ENCODE assay signal across 12 cellular contexts in genomic region chr5:119418782-119419101, GRCh38. TPM values are rescaled to one million over a fixed set of nuclear protein-coding genes. Genes with fewer than 3 reads are reported as not detected.
DNase-seq lines count a peak whose midpoint lies in the region; ATAC-seq and TF ChIP-seq lines count a peak whose summit lies in the region.
"Had no signal": no experiment of that assay in that cellular context is flagged by ENCODE, and none has a peak within 500 bp of the region (broad histone marks: within the 10 kb centered on the region; RNA-seq: fewer than 3 reads in every experiment).

No MANE protein-coding gene starts in this region.

- H3K27ac ChIP-seq in GM23338 (ENCODE audit: low read depth): no peak overlapping the region
- H3K27ac ChIP-seq in osteoblast (ENCODE audit: low read depth, low read length): no peak overlapping the region
- no peak overlapping the region for H3K27ac ChIP-seq in CD8-positive, alpha-beta memory T cell (ENCODE audit: low read depth, low read length)
- no peak overlapping the region for H3K27ac ChIP-seq in uterus

- no peak overlapping the region for H3K4me3 ChIP-seq in GM23338
- no peak overlapping the region for H3K4me3 ChIP-seq in osteoblast (ENCODE audit: insufficient read depth, low read length)
- H3K4me3 ChIP-seq in CD8-positive, alpha-beta memory T cell (ENCODE audit: low read length): no peak overlapping the region
- H3K4me3 ChIP-seq in uterus: no peak overlapping the region

- no peak overlapping the region; the same call in 1 of the 2 replicates for H3K27ac Mint-ChIP-seq in GM23338
- peak overlapping the region; percentile 49 to 90 (median 62) for H3K27ac Mint-ChIP-seq in IgD-negative memory B cell
- H3K27ac Mint-ChIP-seq in CD8-positive, alpha-beta memory T cell: no peak overlapping the region
- H3K27ac Mint-ChIP-seq: activated T-cell treated with anti-CD3 and anti-CD28 coated beads, Interleukin-2, amount 50 U/mL, for 72 hours had no signal

- H3K4me2 ChIP-seq in GM23338 (no peak overlapping the region), osteoblast (ENCODE audit: insufficient read depth, low read length) (peak overlapping the region; percentile 59)

- peaks cover 15% of the 10 kb centered on the region for H3K4me1 Mint-ChIP-seq in GM23338
- H3K4me1 Mint-ChIP-seq in IgD-negative memory B cell: peaks cover 45 to 52% (median 45%) of the 10 kb centered on the region in 3 donors
- peaks cover 7 to 10% (median 8%) of the 10 kb centered on the region in 3 donors for H3K4me1 Mint-ChIP-seq in CD8-positive, alpha-beta memory T cell

- ATAC-seq in GM18867 (IDR thresholded peaks at IDR 0.05; ENCODE audit: unreplicated experiment) (peak; percentile 68), GM23338 (peak; percentile 51)
- ATAC-seq: activated T-cell treated with anti-CD3 and anti-CD28 coated beads, Interleukin-2, amount 50 U/mL, for 72 hours had no signal

- H3K9me3 ChIP-seq in osteoblast (ENCODE audit: low read depth, low read length): no peaks in the 10 kb centered on the region
- H3K9me3 ChIP-seq in CD8-positive, alpha-beta memory T cell (ENCODE audit: low read length): no peaks in the 10 kb centered on the region
- no peaks in the 10 kb centered on the region for H3K9me3 ChIP-seq in uterus

- H3K4me3 Mint-ChIP-seq in GM23338 (no peak overlapping the region), IgD-negative memory B cell (peak overlapping the region in 3 of 4 donors; percentile 6 to 82 (median 71))
- H3K4me3 Mint-ChIP-seq in CD8-positive, alpha-beta memory T cell: no peak overlapping the region
- H3K4me3 Mint-ChIP-seq: activated T-cell treated with anti-CD3 and anti-CD28 coated beads, Interleukin-2, amount 50 U/mL, for 72 hours had no signal

- H3K27me3 ChIP-seq in GM23338 (ENCODE audit: insufficient read depth) (no peaks in the 10 kb centered on the region), osteoblast (ENCODE audit: insufficient read depth, low read length) (no peaks in the 10 kb centered on the region), uterus (no peaks in the 10 kb centered on the region)
- H3K27me3 ChIP-seq in CD8-positive, alpha-beta memory T cell (ENCODE audit: insufficient read depth, low read length, poor library complexity, severe bottlenecking): no peaks in the 10 kb centered on the region

- TF ChIP-seq CTCF in GM23338 (conservative IDR thresholded peaks at IDR 0.05; ENCODE audit: low read depth in 2 of 2): no peak
- TF ChIP-seq CTCF in osteoblast (IDR thresholded peaks at IDR 0.05; ENCODE audit: extremely low read depth, low read depth, low read length): no peak
- no peak for TF ChIP-seq CTCF in uterus (IDR thresholded peaks at IDR 0.05)

- H3K9me3 Mint-ChIP-seq in GM23338 (no peaks in the 10 kb centered on the region), IgD-negative memory B cell (peaks cover 0 to 3% (median 0%) of the 10 kb centered on the region in 3 donors)
- no peaks in the 10 kb centered on the region for H3K9me3 Mint-ChIP-seq in CD8-positive, alpha-beta memory T cell
- H3K9me3 Mint-ChIP-seq: activated T-cell treated with anti-CD3 and anti-CD28 coated beads, Interleukin-2, amount 50 U/mL, for 72 hours had no signal

- CTCF ChIA-PET in CD8-positive, alpha-beta memory T cell (lab: Charles Lee): interaction anchor here (1.3 to 1.4 kb wide), 2 partner anchors 16 to 431 kb away, joined by 5 read pairs; partner anchors contain the start of gene DTWD2

- no peak for TF ChIP-seq POLR2A in uterus (IDR thresholded peaks at IDR 0.05)

- H2AFZ ChIP-seq in GM23338 (0 out of 2 replicates have a peak overlapping the region, but pooled peaks have one; percentile 4), osteoblast (ENCODE audit: low read length) (no peak overlapping the region)

- no peaks in the 10 kb centered on the region for H3K36me3 ChIP-seq in GM23338 (ENCODE audit: insufficient read depth)
- no peaks in the 10 kb centered on the region for H3K36me3 ChIP-seq in osteoblast (ENCODE audit: insufficient read depth, low read length)
- H3K36me3 ChIP-seq in CD8-positive, alpha-beta memory T cell (ENCODE audit: insufficient read depth, low read length): no peaks in the 10 kb centered on the region
- no peaks in the 10 kb centered on the region for H3K36me3 ChIP-seq in uterus

- peaks cover 5% of the 10 kb centered on the region; the same call in 1 of the 2 replicates for H3K9me2 ChIP-seq in GM23338 (ENCODE audit: insufficient read depth)

- intact Hi-C loops in uterus (cut with DNase I; ENCODE audit: low total_unique reads): loop anchor here (10.0 kb wide), 1 partner anchor 434 kb away; the partner anchor contains the start of gene DTWD2

- H4K20me1 ChIP-seq in GM23338 (replicated peaks; ENCODE audit: insufficient read depth): no peaks in the 10 kb centered on the region
- no peaks in the 10 kb centered on the region for H4K20me1 ChIP-seq in osteoblast (ENCODE audit: insufficient read depth, low read length)

- H3K36me3 Mint-ChIP-seq in GM23338 (ENCODE audit: low read depth) (no peaks in the 10 kb centered on the region), IgD-negative memory B cell (peaks cover 2% of the 10 kb centered on the region)
- H3K36me3 Mint-ChIP-seq in CD8-positive, alpha-beta memory T cell: no peaks in the 10 kb centered on the region

- no peaks in the 10 kb centered on the region for H3K27me3 Mint-ChIP-seq in GM23338 (ENCODE audit: insufficient read depth, low read depth, poor library complexity)
- H3K27me3 Mint-ChIP-seq in IgD-negative memory B cell: no peaks in the 10 kb centered on the region
- H3K27me3 Mint-ChIP-seq in CD8-positive, alpha-beta memory T cell: peaks cover 2 to 4% of the 10 kb centered on the region in 2 donors

- H3K4me1 ChIP-seq in GM23338 (ENCODE audit: insufficient read depth) (0 out of 2 replicates have a peak, but pooled peaks cover 8% of the 10 kb centered on the region), osteoblast (ENCODE audit: insufficient read depth, low read length) (peaks cover 12% of the 10 kb centered on the region), uterus (no peaks in the 10 kb centered on the region)
- peaks cover 5% of the 10 kb centered on the region for H3K4me1 ChIP-seq in CD8-positive, alpha-beta memory T cell (ENCODE audit: insufficient read depth, low read length)

- no peaks in the 10 kb centered on the region for H3F3A ChIP-seq in GM23338 (replicated peaks; ENCODE audit: low read depth)

- POLR2A ChIA-PET in CD8-positive, alpha-beta memory T cell (lab: Charles Lee): no interaction called here

- peak; percentile 24 for DNase-seq in GM23338 (ENCODE audit: low spot score)
- DNase-seq in osteoblast (ENCODE audit: insufficient read length, low spot score, missing footprints): no peak
- no peak for DNase-seq in mesenteric fat pad (ENCODE audit: low spot score)
- no peak for DNase-seq in CD8-positive, alpha-beta memory T cell
- DNase-seq in T-helper 2 cell: no peak
- DNase-seq in uterus: no peak
- DNase-seq: activated T-cell treated with anti-CD3 and anti-CD28 coated beads, Interleukin-2, amount 50 U/mL, for 72 hours; left ventricle myocardium superior; SHP77; stimulated activated CD4-positive, alpha-beta T cell treated with anti-CD3 and anti-CD28 coated beads, Interleukin-4, amount 100 ng/mL, for 1 hour had no signal

- H3K79me2 ChIP-seq in GM23338 (replicated peaks; ENCODE audit: insufficient read depth): no peaks in the 10 kb centered on the region
- no peaks in the 10 kb centered on the region for H3K79me2 ChIP-seq in osteoblast (ENCODE audit: insufficient read depth, low read length)

TF ChIP-seq in GM23338, 12 proteins besides CTCF, POLR2A, EP300 and RAD21 (continues in another document):
- TF ChIP-seq ZNF114 (CRISPR knock-in tag; IDR thresholded peaks at IDR 0.05): no peak
- TF ChIP-seq, protein P1, sequence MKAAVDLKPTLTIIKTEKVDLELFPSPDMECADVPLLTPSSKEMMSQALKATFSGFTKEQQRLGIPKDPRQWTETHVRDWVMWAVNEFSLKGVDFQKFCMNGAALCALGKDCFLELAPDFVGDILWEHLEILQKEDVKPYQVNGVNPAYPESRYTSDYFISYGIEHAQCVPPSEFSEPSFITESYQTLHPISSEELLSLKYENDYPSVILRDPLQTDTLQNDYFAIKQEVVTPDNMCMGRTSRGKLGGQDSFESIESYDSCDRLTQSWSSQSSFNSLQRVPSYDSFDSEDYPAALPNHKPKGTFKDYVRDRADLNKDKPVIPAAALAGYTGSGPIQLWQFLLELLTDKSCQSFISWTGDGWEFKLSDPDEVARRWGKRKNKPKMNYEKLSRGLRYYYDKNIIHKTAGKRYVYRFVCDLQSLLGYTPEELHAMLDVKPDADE (IDR thresholded peaks at IDR 0.05): no peak

RNA-seq across cellular contexts. Expression of gene HSD17B4, which starts 33.6 kb away (rescaled TPM):
- total RNA-seq in GM23338 (2014; rRNA removed; shearing (Covaris generic)): 277 and 326 TPM in 2 replicates
- polyA plus RNA-seq in GM23338 (2016; fragmentation: Nextera tagmentation; extraction: Ambion mirVana) (328 and 332 TPM in 2 replicates), IgD-negative memory B cell (117 TPM)
- total RNA-seq in osteoblast (130 and 134 TPM in 2 replicates), mesenteric fat pad (339 TPM), uterus (100 to 1,000 TPM in 3 of 4 donors, 10 to 100 TPM in 1; 93.8 to 167 (median 150) TPM)
- total RNA-seq in CD8-positive, alpha-beta memory T cell: 10 to 100 TPM; 59.1 to 84.6 TPM
- 51.7 TPM for polyA plus RNA-seq in CD8-positive, alpha-beta memory T cell

Comparison
In these comparisons a context has a peak if more than half of its experiments do, and no peak if none do; other contexts are left out.
1. H3K27ac Mint-ChIP-seq: peak in IgD-negative memory B cell (3 of 3); none in GM23338 (single experiment) and CD8-positive, alpha-beta memory T cell (0 of 8).
2. H3K4me3 Mint-ChIP-seq: peak in IgD-negative memory B cell (3 of 4); none in GM23338 (single experiment) and CD8-positive, alpha-beta memory T cell (0 of 7).